7 cellular contexts compared by ENCODE assay signal in the genomic region with DNA sequence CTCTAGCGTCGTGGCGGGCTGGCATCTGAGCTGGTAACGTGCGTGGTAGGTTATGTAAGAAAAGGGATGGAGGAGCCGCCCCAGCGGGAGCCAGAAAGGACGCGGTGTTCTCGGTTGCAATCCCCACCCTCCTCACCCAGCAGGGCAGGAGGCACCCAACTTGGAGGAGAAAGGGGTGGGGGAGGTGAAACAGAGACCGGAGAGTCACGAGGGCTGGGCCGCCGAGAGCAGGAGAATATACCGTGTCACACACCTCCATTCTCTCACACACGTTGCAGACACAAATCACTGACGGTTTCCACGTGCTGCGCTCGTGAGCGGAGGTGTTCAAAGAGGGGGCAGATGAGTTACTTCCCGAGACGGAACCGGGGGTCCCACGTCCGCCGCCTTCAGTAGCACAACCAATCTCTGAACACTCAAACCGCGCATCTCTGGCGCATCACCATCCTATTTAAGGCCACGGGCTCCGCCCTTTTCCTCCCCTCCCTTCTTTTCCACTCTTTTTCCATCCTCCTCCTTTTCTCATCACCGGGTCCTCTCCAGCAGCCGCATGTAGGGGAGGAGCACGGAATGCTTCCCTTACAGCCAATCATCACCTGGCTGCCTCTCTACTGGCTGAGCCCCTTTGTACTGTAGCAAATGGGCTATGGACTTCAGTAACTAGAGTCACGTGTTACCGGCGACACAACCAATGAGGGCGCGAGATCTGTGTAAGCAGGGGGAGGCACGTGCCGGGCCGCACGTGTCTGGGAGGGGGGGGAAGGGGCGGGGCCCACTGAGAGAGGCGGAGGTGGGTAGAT. TPM values are rescaled to one million over a fixed set of nuclear protein-coding genes. Genes with fewer than 3 reads are reported as not detected.
DNase-seq lines count a peak whose midpoint lies in the region; ATAC-seq, FAIRE-seq and TF ChIP-seq lines count a peak whose summit lies in the region.

CIART (plus strand) TSS at position 797 of the 800 bp plus-strand sequence. CDS start 714 bp downstream, outside the sequence.

- DNase-seq in Jurkat, Clone E6-1 (ENCODE audit: low read depth, low spot score) = peak; percentile 33
- DNase-seq in RCC 7860 (ENCODE audit: low spot score) (peak; percentile 92), fibroblast of pulmonary artery (ENCODE audit: low read depth) (peak; percentile 99), naive B cell (peak; percentile 65)
- DNase-seq in activated effector memory CD4-positive, alpha-beta T cell treated with anti-CD3 and anti-CD28 coated beads, Interleukin-2, amount 50 U/mL, for 16 hours = peak; percentile 91
- DNase-seq in stimulated activated CD8-positive, alpha-beta memory T cell treated with anti-CD3 and anti-CD28 coated beads, Interleukin-7, amount 100 ng/mL, for 4 hours (ENCODE audit: low read depth in 2 of 2) = peak; percentile 77 to 87

- peak within 1 kb of the TSS; percentile 75 to 97 (median 91) for H3K4me3 Mint-ChIP-seq in naive B cell

- H3K36me3 Mint-ChIP-seq in naive B cell = peaks cover 0 to 10% of the 10 kb centered on the region in 2 donors

- FAIRE-seq in RCC 7860 (lab: Jason Lieb, UNC) = peak; percentile 46

- H3K9me3 Mint-ChIP-seq in naive B cell = peaks cover 0 to 7% (median 4%) of the 10 kb centered on the region in 7 donors

- peaks cover 0 to 41% (median 33%) of the 10 kb centered on the region in 3 donors for H3K27me3 Mint-ChIP-seq in naive B cell

- H3K27ac Mint-ChIP-seq in naive B cell = peak within 1 kb of the TSS; percentile 77 to 95 (median 89)

- H3K4me3 ChIP-seq in Jurkat, Clone E6-1 (ENCODE audit: low read length) = no peak within 1 kb of the TSS
- peak within 1 kb of the TSS; percentile 60 for H3K4me3 ChIP-seq in fibroblast of pulmonary artery (replicated peaks; ENCODE audit: low read depth, low read length)

- ATAC-seq in GM18907 (IDR thresholded peaks at IDR 0.05; ENCODE audit: unreplicated experiment) (peak; percentile 80), naive B cell (ENCODE audit: low read depth in 2 of 2) (peak; percentile 88 to 90)

- peaks cover 23 to 32% (median 23%) of the 10 kb centered on the region in 3 donors for H3K4me1 Mint-ChIP-seq in naive B cell

- TF ChIP-seq CTCF in fibroblast of pulmonary artery (IDR thresholded peaks at IDR 0.05; ENCODE audit: low read length, missing control alignments) = no peak

RNA-seq across cellular contexts. Expression of gene CIART, which starts in this region (rescaled TPM):
- polyA plus RNA-seq in Jurkat, Clone E6-1 (2012; ENCODE audit: insufficient read depth, insufficient read length) = not detected
- polyA plus RNA-seq in naive B cell (ENCODE audit: low read depth in 6 of 6) = under 1 TPM in 1 of 6 donors, not detected in 5; 0.22 TPM

Comparison
In these comparisons a context has a peak if more than half of its experiments do, and no peak if none do; other contexts are left out.
1. Peak in DNase-seq and ATAC-seq in naive B cell; RNA of the gene not detected or under 1 TPM.
2. DNase-seq: peak in every context shown above with its lines; median percentile 99 in fibroblast of pulmonary artery; 92 in RCC 7860; 91 in activated effector memory CD4-positive, alpha-beta T cell treated with anti-CD3 and anti-CD28 coated beads, Interleukin-2, amount 50 U/mL, for 16 hours; 82 in stimulated activated CD8-positive, alpha-beta memory T cell treated with anti-CD3 and anti-CD28 coated beads, Interleukin-7, amount 100 ng/mL, for 4 hours; 65 in naive B cell; 33 in Jurkat, Clone E6-1.